9 cellular contexts compared by ENCODE assay signal in the genomic region with DNA sequence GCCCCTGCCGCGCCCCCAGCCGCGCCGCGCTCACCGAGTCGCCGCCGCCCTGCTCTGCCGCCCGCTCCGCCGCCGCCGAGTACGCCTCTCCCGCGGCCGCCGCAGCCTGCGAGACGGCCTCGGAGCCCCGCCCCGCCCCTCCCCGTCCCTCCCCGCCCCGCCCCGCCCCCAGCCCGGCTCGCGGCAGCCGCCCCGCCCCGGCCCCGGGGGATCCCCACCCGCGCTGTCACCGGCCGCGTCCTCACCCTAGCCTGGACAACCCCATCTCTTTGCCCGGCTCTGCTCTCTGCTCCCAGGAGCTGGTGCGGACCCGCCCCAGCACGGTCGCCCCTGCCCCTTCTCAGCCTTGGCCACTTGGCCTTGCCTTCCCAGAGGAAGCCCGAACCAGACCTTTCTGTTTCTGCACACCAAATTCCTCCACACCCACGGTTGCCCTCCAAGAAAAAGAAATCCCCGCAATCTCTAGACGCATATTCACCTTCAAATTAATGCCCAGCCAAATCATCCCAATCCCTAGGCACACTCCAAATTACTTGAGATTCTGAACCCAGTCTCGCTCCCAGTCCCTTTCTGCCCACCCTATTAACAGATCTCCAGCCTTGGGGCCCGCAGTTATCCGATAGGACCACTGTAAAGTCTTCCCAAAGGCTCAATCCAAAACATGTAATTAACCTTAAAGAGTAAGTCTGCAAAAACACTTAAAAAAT. TPM values are rescaled to one million over a fixed set of nuclear protein-coding genes. Genes with fewer than 3 reads are reported as not detected.
DNase-seq lines count a peak whose midpoint lies in the region; ATAC-seq and TF ChIP-seq lines count a peak whose summit lies in the region.
"Had no signal": no experiment of that assay in that cellular context is flagged by ENCODE, and none has a peak within 500 bp of the region (broad histone marks: within the 10 kb centered on the region; RNA-seq: fewer than 3 reads in every experiment).

Gene CYRIA, minus strand, starts transcription at position 89 of the 707 bp plus-strand sequence. CDS start 77,715 bp downstream, outside the sequence.

- no peaks in the 10 kb centered on the region for H3K9me2 ChIP-seq in Loucy (replicated peaks; ENCODE audit: low read depth, low read length)

- peak; percentile 45 to 57 for DNase-seq in Caco-2
- DNase-seq in activated CD8-positive, alpha-beta T cell treated with anti-CD3 and anti-CD28 coated beads for 36 hours = peak; percentile 54
- DNase-seq in midbrain (lab: John Stamatoyannopoulos, UW) = peak; percentile 60
- peak; percentile 19 to 32 for DNase-seq in stimulated activated CD8-positive, alpha-beta memory T cell treated with anti-CD3 and anti-CD28 coated beads, Interleukin-7, amount 100 ng/mL, for 48 hours (ENCODE audit: extremely low read depth in 1 of 2, low read depth in 1 of 2)
- DNase-seq in NCI-H2029 treated with DMSO at 0.1 percent for 48 hours (lab: John Stamatoyannopoulos, UW) = no peak

- ATAC-seq in GM21717 (IDR thresholded peaks at IDR 0.05; ENCODE audit: unreplicated experiment) = peak; percentile 57
- peak; percentile 89 for ATAC-seq in activated CD8-positive, alpha-beta T cell treated with anti-CD3 and anti-CD28 coated beads for 36 hours

- H3K9me3 ChIP-seq in Caco-2 (no peaks in the 10 kb centered on the region), Loucy (ENCODE audit: insufficient read depth, low read depth, low read length) (no peaks in the 10 kb centered on the region), endocrine pancreas (ENCODE audit: control insufficient read depth, low read length) (no peaks in the 10 kb centered on the region)

- peak within 1 kb of the TSS; percentile 57 for H3K9ac ChIP-seq in Loucy (ENCODE audit: low read depth, low read length, poor library complexity, severe bottlenecking)
- peak within 1 kb of the TSS; percentile 30 for H3K9ac ChIP-seq in endocrine pancreas (ENCODE audit: control insufficient read depth, insufficient read depth, low read length)

- H3K27me3 ChIP-seq in Caco-2 (replicated peaks; ENCODE audit: control insufficient read depth, insufficient read depth, low read length) (peaks cover 10% of the 10 kb centered on the region), Loucy (ENCODE audit: insufficient read depth, low read length, poor library complexity, severe bottlenecking) (no peaks in the 10 kb centered on the region), endocrine pancreas (ENCODE audit: control insufficient read depth, insufficient read depth, low read length) (no peaks in the 10 kb centered on the region)

- H3K27ac Mint-ChIP-seq in Caco-2 (ENCODE audit: unreplicated experiment) = no peak within 1 kb of the TSS
- H3K27ac Mint-ChIP-seq in activated CD8-positive, alpha-beta T cell treated with anti-CD3 and anti-CD28 coated beads for 36 hours = peak within 1 kb of the TSS; percentile 30

- H4K20me1 ChIP-seq in Loucy (ENCODE audit: insufficient read depth, low read length, poor library complexity, severe bottlenecking) = no peaks in the 10 kb centered on the region

- H3K27me3 Mint-ChIP-seq in Caco-2 (ENCODE audit: insufficient read depth, unreplicated experiment) = peaks cover 33% of the 10 kb centered on the region
- H3K27me3 Mint-ChIP-seq in activated CD8-positive, alpha-beta T cell treated with anti-CD3 and anti-CD28 coated beads for 36 hours = peaks cover 46% of the 10 kb centered on the region

- intact Hi-C loops in Caco-2 (cut with micrococcal nuclease; ENCODE audit: unreplicated experiment) = no loop called here
- intact Hi-C loops in activated CD8-positive, alpha-beta T cell treated with anti-CD3 and anti-CD28 coated beads for 36 hours (cut with micrococcal nuclease) = no loop called here

- no peaks in the 10 kb centered on the region for H3K9me3 Mint-ChIP-seq in Caco-2 (ENCODE audit: unreplicated experiment)
- H3K9me3 Mint-ChIP-seq in activated CD8-positive, alpha-beta T cell treated with anti-CD3 and anti-CD28 coated beads for 36 hours = no peaks in the 10 kb centered on the region

- H3K4me1 ChIP-seq in Caco-2 (peaks cover 11% of the 10 kb centered on the region), Loucy (ENCODE audit: insufficient read depth, low read length, poor library complexity, severe bottlenecking) (peaks cover 41% of the 10 kb centered on the region), endocrine pancreas (ENCODE audit: control insufficient read depth, insufficient read depth, low read length) (no peaks in the 10 kb centered on the region)

- peak within 1 kb of the TSS; percentile 74 for H3K4me3 Mint-ChIP-seq in Caco-2 (ENCODE audit: unreplicated experiment)
- peak within 1 kb of the TSS; percentile 64 for H3K4me3 Mint-ChIP-seq in activated CD8-positive, alpha-beta T cell treated with anti-CD3 and anti-CD28 coated beads for 36 hours

- peaks cover 9% of the 10 kb centered on the region for H3K4me1 Mint-ChIP-seq in Caco-2 (ENCODE audit: low read depth, unreplicated experiment)
- H3K4me1 Mint-ChIP-seq in activated CD8-positive, alpha-beta T cell treated with anti-CD3 and anti-CD28 coated beads for 36 hours (ENCODE audit: low read depth) = peaks cover 14% of the 10 kb centered on the region

- TF ChIP-seq CTCF in Caco-2 (IDR thresholded peaks at IDR 0.05; ENCODE audit: insufficient read depth in 1 of 2, low read depth in 1 of 2, low read length in 1 of 2, severe bottlenecking in 1 of 2, unreplicated experiment in 1 of 2) (no peak), Loucy (conservative IDR thresholded peaks at IDR 0.05; ENCODE audit: low read length) (no peak)
- TF ChIP-seq CTCF in activated CD8-positive, alpha-beta T cell treated with anti-CD3 and anti-CD28 coated beads for 36 hours (IDR thresholded peaks at IDR 0.05) = no peak

- H3K36me3 Mint-ChIP-seq in Caco-2 (ENCODE audit: insufficient read depth, unreplicated experiment) = no peaks in the 10 kb centered on the region
- H3K36me3 Mint-ChIP-seq in activated CD8-positive, alpha-beta T cell treated with anti-CD3 and anti-CD28 coated beads for 36 hours (ENCODE audit: low read depth) = no peaks in the 10 kb centered on the region

- H3K36me3 ChIP-seq in Caco-2 (ENCODE audit: control insufficient read depth, insufficient read depth, low read length) = no peaks in the 10 kb centered on the region
- H3K36me3 ChIP-seq in Loucy (ENCODE audit: insufficient read depth, low read length) = no peaks in the 10 kb centered on the region
- no peaks in the 10 kb centered on the region for H3K36me3 ChIP-seq in endocrine pancreas (ENCODE audit: control insufficient read depth, insufficient read depth, low read length)

- CTCF ChIA-PET in Caco-2 (lab: Charles Lee) = interaction anchor here (1.4 kb wide), 1 partner anchor 52 kb away, joined by 5 read pairs; no protein-coding TSS in a partner anchor
- CTCF ChIA-PET in activated CD8-positive, alpha-beta T cell treated with anti-CD3 and anti-CD28 coated beads for 36 hours (lab: Charles Lee) = interaction anchor here (1.0 kb wide), 1 partner anchor 57 kb away, joined by 3 read pairs; no protein-coding TSS in a partner anchor

- H3K4me2 ChIP-seq in Loucy (ENCODE audit: low read depth, low read length, poor library complexity, severe bottlenecking) = peak within 1 kb of the TSS; percentile 80

- H3F3A ChIP-seq in Loucy (ENCODE audit: low read depth) = no peaks in the 10 kb centered on the region

- H3K79me2 ChIP-seq in Loucy (ENCODE audit: insufficient read depth, low read length) = no peaks in the 10 kb centered on the region

- BruUV-seq in Caco-2 (replicated peaks; lab: Mats Ljungman, UMichigan) = no TSS peak

- H3K4me3 ChIP-seq in Caco-2 (ENCODE audit: low read depth, low read length) (peak within 1 kb of the TSS; percentile 37), Loucy (ENCODE audit: low read length, poor library complexity, severe bottlenecking) (peak within 1 kb of the TSS; percentile 74), endocrine pancreas (ENCODE audit: control insufficient read depth, insufficient read depth, low read length) (peak within 1 kb of the TSS; percentile 44)

- peak within 1 kb of the TSS; percentile 56; the same call in 1 of the 2 replicates for H2AFZ ChIP-seq in Loucy (ENCODE audit: low read length)

- POLR2A ChIA-PET in Caco-2 (lab: Charles Lee) = no interaction called here
- POLR2A ChIA-PET in activated CD8-positive, alpha-beta T cell treated with anti-CD3 and anti-CD28 coated beads for 36 hours (lab: Charles Lee) = no interaction called here

RNA-seq across cellular contexts. Expression of gene CYRIA, which starts in this region (rescaled TPM):
- total RNA-seq in Caco-2 (2022) = 0.20 and 0.26 TPM in 2 replicates
- total RNA-seq in activated CD8-positive, alpha-beta T cell treated with anti-CD3 and anti-CD28 coated beads for 36 hours = under 1 TPM; 0.70 to 0.72 TPM
- total RNA-seq: NCI-H460 had no signal

Comparison
In these comparisons a context has a peak if more than half of its experiments do, and no peak if none do; other contexts are left out.
1. Peak in DNase-seq and H3K4me3 ChIP-seq in Caco-2; RNA of the gene not detected or under 1 TPM.
2. Peak in DNase-seq and ATAC-seq in activated CD8-positive, alpha-beta T cell treated with anti-CD3 and anti-CD28 coated beads for 36 hours; RNA of the gene not detected or under 1 TPM.